15 cellular contexts compared by ENCODE assay signal in genomic region chr4:186932196-186932595, GRCh38.
DNase-seq lines count a peak whose midpoint lies in the region; ATAC-seq, FAIRE-seq and TF ChIP-seq lines count a peak whose summit lies in the region.
"Had no signal": no experiment of that assay in that cellular context is flagged by ENCODE, and none has a peak within 500 bp of the region (broad histone marks: within the 10 kb centered on the region; RNA-seq: fewer than 3 reads in every experiment).

No MANE protein-coding gene starts in this region.

- CTCF ChIA-PET in HCT116 (lab: Charles Lee), result interaction anchor here (0.9 kb wide), 1 partner anchor 101 kb away, joined by 3 read pairs; no protein-coding TSS in a partner anchor
- CTCF ChIA-PET in K562 (lab: Yijun Ruan, JAX; ENCODE audit: low intra/inter-chr PET ratio), result no interaction called here

- no peaks in the 10 kb centered on the region for H3K27me3 ChIP-seq in HCT116 (ENCODE audit: insufficient read depth, low read length)
- H3K27me3 ChIP-seq in K562 (ENCODE audit: control insufficient read depth in 2 of 2, insufficient read depth in 2 of 2, low read length in 2 of 2), result peaks cover 0 to 3% of the 10 kb centered on the region in 2 experiments; a peak in 2 of 5 replicates
- H3K27me3 ChIP-seq in skeletal muscle satellite cell (ENCODE audit: control insufficient read depth, insufficient read depth, low read length), result no peaks in the 10 kb centered on the region
- H3K27me3 ChIP-seq in Karpas-422 (ENCODE audit: low read length), result no peaks in the 10 kb centered on the region

- peak; percentile 11 for FAIRE-seq in K562 (lab: Jason Lieb, UNC)
- FAIRE-seq: bronchial epithelial cell had no signal

- BruUV-seq in HCT116 (replicated peaks; lab: Mats Ljungman, UMichigan), result no TSS peak
- no TSS peak for BruUV-seq in K562 (replicated peaks; lab: Mats Ljungman, UMichigan)

- H3K9me1 ChIP-seq in K562 (ENCODE audit: control insufficient read depth, insufficient read depth, low read length), result no peaks in the 10 kb centered on the region

- RAD21 ChIA-PET in HCT116 (lab: Charles Lee; ENCODE audit: low non-redundant PET in 1 of 2, low total read pairs in 2 of 2, uncharacterized antibody in 2 of 2, unreplicated experiment in 2 of 2), result interaction anchor here (0.6 to 1.8 kb wide), 2 partner anchors 92 to 203 kb away, joined by 3 to 4 read pairs; no protein-coding TSS in a partner anchor

- TF ChIP-seq CTCF in HCT116 (IDR thresholded peaks at IDR 0.05 in 2 of 3, conservative IDR thresholded peaks at IDR 0.05 in 1 of 3; ENCODE audit: borderline replicate concordance in 1 of 3, insufficient read depth in 1 of 3, low read depth in 2 of 3, low read length in 2 of 3) (no peak), K562 (IDR thresholded peaks at IDR 0.05 in 2 of 3, conservative IDR thresholded peaks at IDR 0.05 in 1 of 3; ENCODE audit: insufficient read depth in 2 of 3, low read depth in 1 of 3, low read length in 3 of 3) (no peak)

- intact Hi-C loops in HCT116 (cut with micrococcal nuclease), result loop anchor here (1.0 to 5.0 kb wide), 2 partner anchors 110 to 204 kb away; no protein-coding TSS in a partner anchor
- intact Hi-C loops in K562 (cut with micrococcal nuclease), result no loop called here

- WGBS in K562 (ENCODE audit: insufficient coverage, low coverage, missing lambda C conversion rate), result 32% methylated on average over 5 of the region's 5 CpGs

- H3K4me2 ChIP-seq in HCT116 (ENCODE audit: low read length) (peak overlapping the region; percentile 76), K562 (ENCODE audit: insufficient read depth, low read length) (no peak overlapping the region), skeletal muscle satellite cell (ENCODE audit: low read length) (peak overlapping the region; percentile 57), Karpas-422 (ENCODE audit: low read depth, low read length, poor library complexity, severe bottlenecking) (no peak overlapping the region)

- ATAC-seq in HCT116 (peak; percentile 60), K562 (no peak), GM19324 (IDR thresholded peaks at IDR 0.05; ENCODE audit: low FRiP score, unreplicated experiment) (no peak)

- peaks cover 70 to 98% of the 10 kb centered on the region in 2 experiments for H3K4me1 ChIP-seq in HCT116 (ENCODE audit: control insufficient read depth in 1 of 2, insufficient read depth in 2 of 2, low read length in 2 of 2)
- no peaks in the 10 kb centered on the region; a peak in 1 of 5 replicates for H3K4me1 ChIP-seq in K562 (replicated peaks in 1 of 2; ENCODE audit: control insufficient read depth in 2 of 2, insufficient read depth in 2 of 2, low read length in 2 of 2)
- peaks cover 41% of the 10 kb centered on the region for H3K4me1 ChIP-seq in skeletal muscle satellite cell (ENCODE audit: control insufficient read depth, insufficient read depth, low read length)
- H3K4me1 ChIP-seq in Karpas-422 (ENCODE audit: low read length), result no peaks in the 10 kb centered on the region

- no peak for TF ChIP-seq RAD21 in HCT116 (IDR thresholded peaks at IDR 0.05; ENCODE audit: low read depth)
- TF ChIP-seq RAD21 in K562 (CRISPR knock-in tag; conservative IDR thresholded peaks at IDR 0.05 in 1 of 2, IDR thresholded peaks at IDR 0.05 in 1 of 2), result no peak

- H3K9ac ChIP-seq in HCT116 (ENCODE audit: low read length), result peak overlapping the region; percentile 63
- no peak overlapping the region for H3K9ac ChIP-seq in K562 (ENCODE audit: insufficient read depth in 1 of 2, low read depth in 2 of 2, low read length in 2 of 2)
- peak overlapping the region; percentile 47 for H3K9ac ChIP-seq in skeletal muscle satellite cell (ENCODE audit: low read depth, low read length)
- no peak overlapping the region for H3K9ac ChIP-seq in Karpas-422 (ENCODE audit: low read length)

- H3K27ac ChIP-seq in HCT116 (ENCODE audit: low read depth, low read length), result peak overlapping the region; percentile 77
- H3K27ac ChIP-seq in K562 (ENCODE audit: extremely low read depth, low read depth, low read length), result no peak overlapping the region
- H3K27ac ChIP-seq in Karpas-422 (ENCODE audit: low read length), result no peak overlapping the region
- H3K27ac ChIP-seq: HL-60 had no signal

- DNase-seq in HCT116 (ENCODE audit: low read depth, low spot score), result peak; percentile 94
- peak; percentile 36 for DNase-seq in NCI-H510A (lab: John Stamatoyannopoulos, UW)
- no peak for DNase-seq in K562 (ENCODE audit: extremely low read depth in 1 of 4, low spot score in 3 of 4)
- no peak for DNase-seq in cerebellar nuclear complex (lab: John Stamatoyannopoulos, UW)
- DNase-seq in Karpas-422, result no peak
- DNase-seq: activated CD4-positive, alpha-beta T cell treated with anti-CD3 and anti-CD28 coated beads, Interleukin-2, amount 10 ng/mL, durations not matched to agents 7 days and 5 days; activated naive CD4-positive, alpha-beta T cell treated with anti-CD3 and anti-CD28 coated beads, Interleukin-2, amount 50 U/mL, for 16 hours; C1 segment of cervical spinal cord; DMS79; effector CD8-positive, alpha-beta T cell; NCI-H2081 treated with DMSO at 0.1 percent for 48 hours had no signal

- H2AFZ ChIP-seq in HCT116 (ENCODE audit: low read depth, low read length, poor library complexity, severe bottlenecking) (no peak overlapping the region), K562 (ENCODE audit: low read depth, low read length) (no peak overlapping the region), Karpas-422 (ENCODE audit: low read length) (no peak overlapping the region)

- peaks cover 20% of the 10 kb centered on the region for H3K79me2 ChIP-seq in HCT116 (ENCODE audit: insufficient read depth, low read length)
- no peaks in the 10 kb centered on the region for H3K79me2 ChIP-seq in K562 (ENCODE audit: control insufficient read depth, insufficient read depth, low read length)
- H3K79me2 ChIP-seq in Karpas-422 (ENCODE audit: low read length), result no peaks in the 10 kb centered on the region

- H3K36me3 ChIP-seq in HCT116 (ENCODE audit: control insufficient read depth in 1 of 2, insufficient read depth in 2 of 2, low read length in 2 of 2), result no peaks in the 10 kb centered on the region
- no peaks in the 10 kb centered on the region for H3K36me3 ChIP-seq in K562 (ENCODE audit: control insufficient read depth, insufficient read depth, low read length)
- no peaks in the 10 kb centered on the region for H3K36me3 ChIP-seq in skeletal muscle satellite cell (ENCODE audit: insufficient read depth, low read length)
- H3K36me3 ChIP-seq in Karpas-422 (ENCODE audit: insufficient read depth, low read length), result no peaks in the 10 kb centered on the region

- POLR2A ChIA-PET in HCT116 (lab: Charles Lee), result interaction anchor here (0.6 to 4.3 kb wide), 5 partner anchors 87 to 664 kb away, joined by 3 to 20 read pairs (median 5); no protein-coding TSS in a partner anchor
- POLR2A ChIA-PET in K562 (lab: Yijun Ruan, JAX), result no interaction called here

- no peak for TF ChIP-seq EP300 in K562 (IDR thresholded peaks at IDR 0.05; ENCODE audit: low read length)

- in situ Hi-C loops in K562 (cut with MboI), result no loop called here

- TF ChIP-seq POLR2A in HCT116 (IDR thresholded peaks at IDR 0.05; ENCODE audit: borderline replicate concordance, extremely low read depth, insufficient read depth, insufficient read length), result no peak
- TF ChIP-seq POLR2A in K562 (conservative IDR thresholded peaks at IDR 0.05), result no peak

- H3K4me3 ChIP-seq in HCT116 (replicated peaks in 1 of 2; ENCODE audit: low read depth in 1 of 2, low read length in 2 of 2) (peak overlapping the region in 1 of 2 experiments; percentile 26; a peak in 2 of 4 replicates), K562 (no peak overlapping the region), skeletal muscle satellite cell (ENCODE audit: low read length) (peak overlapping the region; percentile 14), Karpas-422 (ENCODE audit: low read length) (no peak overlapping the region)

- H3K9me3 ChIP-seq in HCT116 (ENCODE audit: control insufficient read depth in 1 of 2, insufficient read depth in 1 of 2, low read depth in 1 of 2, low read length in 2 of 2), result no peaks in the 10 kb centered on the region
- H3K9me3 ChIP-seq in K562 (replicated peaks; ENCODE audit: control insufficient read depth, insufficient read depth, low read depth, low read length), result no peaks in the 10 kb centered on the region; the same call in 1 of the 2 replicates
- H3K9me3 ChIP-seq in skeletal muscle satellite cell (replicated peaks; ENCODE audit: low read length), result no peaks in the 10 kb centered on the region
- no peaks in the 10 kb centered on the region for H3K9me3 ChIP-seq in Karpas-422 (ENCODE audit: low read length)

- H3K9me2 ChIP-seq in HCT116 (ENCODE audit: insufficient read depth) (no peaks in the 10 kb centered on the region), Karpas-422 (replicated peaks; ENCODE audit: insufficient read depth, low read length) (no peaks in the 10 kb centered on the region)

- H4K20me1 ChIP-seq in HCT116 (ENCODE audit: insufficient read depth) (no peaks in the 10 kb centered on the region), K562 (replicated peaks; ENCODE audit: control insufficient read depth, insufficient read depth, low read length) (no peaks in the 10 kb centered on the region), Karpas-422 (ENCODE audit: insufficient read depth, low read depth, low read length) (no peaks in the 10 kb centered on the region)

TF ChIP-seq in HCT116, 20 proteins besides CTCF, POLR2A, EP300 and RAD21 (continues in another document):
- peak; percentile 75 for TF ChIP-seq YY1 (IDR thresholded peaks at IDR 0.05; ENCODE audit: extremely low read depth, insufficient replicate concordance, low read depth, low read length)
- peak; percentile 36; the same call in 1 of the 2 replicates for TF ChIP-seq POLR2AphosphoS5 (IDR thresholded peaks at IDR 0.05; ENCODE audit: low read depth, low read length)
- no peak for TF ChIP-seq SRF (IDR thresholded peaks at IDR 0.05; ENCODE audit: low read depth)
- peak; percentile 95 for TF ChIP-seq TCF7L2 (IDR thresholded peaks at IDR 0.05; ENCODE audit: borderline replicate concordance, extremely low read depth, insufficient read depth, insufficient read length)
- TF ChIP-seq CBX3 (IDR thresholded peaks at IDR 0.05; ENCODE audit: low read depth), result no peak
- TF ChIP-seq JUND (IDR thresholded peaks at IDR 0.05), result no peak

TF ChIP-seq in K562, 482 proteins besides CTCF, POLR2A, EP300 and RAD21 (continues in another document):
- TF ChIP-seq E2F1 (CRISPR knock-in tag; IDR thresholded peaks at IDR 0.05), result no peak

Comparison
In these comparisons a context has a peak if more than half of its experiments do, and no peak if none do; other contexts are left out.
1. DNase-seq: peak in HCT116 (single experiment) and NCI-H510A (single experiment); none in K562 (0 of 4), cerebellar nuclear complex (0 of 2) and Karpas-422 (single experiment).
2. H3K4me2 ChIP-seq: peak in HCT116 (single experiment) and skeletal muscle satellite cell (single experiment); none in K562 (single experiment) and Karpas-422 (single experiment).
3. H3K9ac ChIP-seq: peak in HCT116 (single experiment) and skeletal muscle satellite cell (single experiment); none in K562 (0 of 2) and Karpas-422 (single experiment).
4. Of the 22 proteins assayed by ChIP-seq in both K562 and HCT116: peak only in K562: none; only in HCT116: POLR2AphosphoS5, TCF7L2 and YY1; in both: none; in neither: 19.